In genomic region chr15:64825431-64826294, GRCh38 we compare ENCODE assay signal across 1 cellular context.
TF ChIP-seq lines count a peak whose summit lies in the region.

PIF1 (minus strand) TSS chr15:64825647; CDS start chr15:64824335, 1,312 bp downstream.

TF ChIP-seq in GM12878, 131 proteins besides CTCF, POLR2A, EP300 and RAD21 (continued from another document and continues in another):
- TF ChIP-seq ZBTB11 (CRISPR knock-in tag; IDR thresholded peaks at IDR 0.05): no peak
- no peak for TF ChIP-seq PRDM15 (CRISPR knock-in tag; IDR thresholded peaks at IDR 0.05)
- no peak for TF ChIP-seq LARP7 (IDR thresholded peaks at IDR 0.05)
- peak; percentile 98 for TF ChIP-seq NKRF (conservative IDR thresholded peaks at IDR 0.05)
- peak; percentile 41; the same call in 1 of the 2 replicates for TF ChIP-seq MAX (IDR thresholded peaks at IDR 0.05; ENCODE audit: low read depth, low read length)
- no peak for TF ChIP-seq E4F1 (IDR thresholded peaks at IDR 0.05; ENCODE audit: borderline replicate concordance, partially characterized antibody)
- TF ChIP-seq POU2F2 (IDR thresholded peaks at IDR 0.05; ENCODE audit: borderline replicate concordance, low read depth, low read length): peak; percentile 22; the same call in 2 of the 3 replicates
- no peak for TF ChIP-seq IRF5 (IDR thresholded peaks at IDR 0.05; ENCODE audit: borderline replicate concordance)
- peak; percentile 97 for TF ChIP-seq FOXK2 (IDR thresholded peaks at IDR 0.05)
- TF ChIP-seq SKIL (IDR thresholded peaks at IDR 0.05; ENCODE audit: low read depth, poor library complexity, severe bottlenecking): peak; percentile 72
- TF ChIP-seq PML (IDR thresholded peaks at IDR 0.05; ENCODE audit: low read length): peak; percentile 59; the same call in 1 of the 2 replicates
- TF ChIP-seq TBL1XR1 (IDR thresholded peaks at IDR 0.05; ENCODE audit: low read depth, low read length): 0 out of 2 replicates have a peak, but pooled peaks have one; percentile 17
- TF ChIP-seq CBX5 (IDR thresholded peaks at IDR 0.05; ENCODE audit: low read depth): no peak
- no peak for TF ChIP-seq EED (IDR thresholded peaks at IDR 0.05; ENCODE audit: low read depth)
- peak; percentile 68 for TF ChIP-seq RELA (IDR thresholded peaks at IDR 0.05; ENCODE audit: borderline replicate concordance, partially characterized antibody)
- TF ChIP-seq BCL3 (IDR thresholded peaks at IDR 0.05; ENCODE audit: borderline replicate concordance, insufficient read depth, low read depth, low read length, poor library complexity, severe bottlenecking): no peak
- TF ChIP-seq POLR2AphosphoS5 (IDR thresholded peaks at IDR 0.05; ENCODE audit: low read length): peak; percentile 82
- TF ChIP-seq HCFC1 (IDR thresholded peaks at IDR 0.05; ENCODE audit: low read length): no peak
- TF ChIP-seq PKNOX1 (IDR thresholded peaks at IDR 0.05): peak; percentile 40; the same call in 1 of the 2 replicates
- TF ChIP-seq RB1 (IDR thresholded peaks at IDR 0.05; ENCODE audit: borderline replicate concordance): peak; percentile 14; the same call in 1 of the 2 replicates
- TF ChIP-seq USF1 (IDR thresholded peaks at IDR 0.05; ENCODE audit: borderline replicate concordance, extremely low read length, insufficient read depth, low read depth, low read length): peak; percentile 56
- TF ChIP-seq BMI1 (IDR thresholded peaks at IDR 0.05; ENCODE audit: borderline replicate concordance): no peak
- TF ChIP-seq ATF3 (IDR thresholded peaks at IDR 0.05; ENCODE audit: borderline replicate concordance, extremely low read depth, low read depth, low read length): no peak
- TF ChIP-seq STAT1 (conservative IDR thresholded peaks at IDR 0.05): no peak
- peak; percentile 97 for TF ChIP-seq CHD1 (IDR thresholded peaks at IDR 0.05; ENCODE audit: low read depth, low read length)
- TF ChIP-seq HDAC2 (IDR thresholded peaks at IDR 0.05): no peak
- peak; percentile 99 for TF ChIP-seq ATF7 (IDR thresholded peaks at IDR 0.05; ENCODE audit: low read depth)
- TF ChIP-seq RUNX3 (IDR thresholded peaks at IDR 0.05; ENCODE audit: low read length): peak; percentile 70
- peak; percentile 72 for TF ChIP-seq ZNF207 (IDR thresholded peaks at IDR 0.05; ENCODE audit: borderline replicate concordance)
- TF ChIP-seq CBFB (IDR thresholded peaks at IDR 0.05; ENCODE audit: low read depth): 0 out of 2 replicates have a peak, but pooled peaks have one; percentile 41
- no peak for TF ChIP-seq ZBTB33 (IDR thresholded peaks at IDR 0.05)
- peak; percentile 95 for TF ChIP-seq SREBF1 (IDR thresholded peaks at IDR 0.05; ENCODE audit: low read length)
- no peak for TF ChIP-seq EGR1 (IDR thresholded peaks at IDR 0.05; ENCODE audit: borderline replicate concordance in 1 of 2, low read depth in 2 of 2, low read length in 2 of 2)
- TF ChIP-seq CREM (IDR thresholded peaks at IDR 0.05; ENCODE audit: low read depth): peak; percentile 7; the same call in 1 of the 2 replicates
- TF ChIP-seq SREBF2 (IDR thresholded peaks at IDR 0.05; ENCODE audit: low read length): no peak
